Comparison of ENCODE assay signal across 11 cellular contexts in the genomic region with DNA sequence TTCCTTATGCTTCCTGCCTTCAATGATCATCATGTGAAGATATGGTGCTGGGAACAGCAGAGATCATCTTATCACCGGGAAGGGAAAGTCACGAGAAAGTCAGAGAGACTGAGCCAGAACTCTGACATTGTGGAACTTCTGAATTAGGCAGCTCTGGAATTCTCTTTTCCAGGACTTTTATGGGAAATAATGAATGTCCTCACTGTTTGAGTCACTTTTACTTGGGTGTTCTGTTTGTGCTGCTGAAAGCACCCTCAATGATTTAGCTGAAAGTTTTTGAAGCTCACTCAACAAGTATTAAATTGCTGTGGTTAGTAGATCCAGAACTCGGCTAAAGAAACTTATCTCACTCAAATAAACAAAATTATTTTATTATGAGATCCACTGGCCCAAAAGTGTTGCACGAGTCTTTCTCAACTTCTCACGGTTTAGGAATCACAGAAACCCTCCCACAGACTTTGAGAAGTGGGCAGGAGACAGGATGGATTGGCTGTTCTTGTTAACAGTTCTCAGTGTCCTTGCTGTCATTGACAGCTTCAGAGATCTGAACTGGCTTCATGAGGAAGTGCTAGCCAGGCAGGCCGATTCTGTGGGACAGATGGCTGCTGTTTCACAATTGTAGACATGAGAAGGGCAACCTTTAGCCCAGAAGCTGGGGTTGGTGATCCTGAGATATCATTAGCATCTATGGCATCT. TPM values are rescaled to one million over a fixed set of nuclear protein-coding genes. Genes with fewer than 3 reads are reported as not detected.
DNase-seq lines count a peak whose midpoint lies in the region; ATAC-seq and TF ChIP-seq lines count a peak whose summit lies in the region.
"Had no signal": no experiment of that assay in that cellular context is flagged by ENCODE, and none has a peak within 500 bp of the region (broad histone marks: within the 10 kb centered on the region; RNA-seq: fewer than 3 reads in every experiment).

No MANE protein-coding gene starts in this region.

- TF ChIP-seq CTCF in PC-9 (conservative IDR thresholded peaks at IDR 0.05) (no peak), fibroblast of villous mesenchyme (IDR thresholded peaks at IDR 0.05; ENCODE audit: insufficient read depth, low read depth, low read length) (no peak), psoas muscle (IDR thresholded peaks at IDR 0.05) (no peak)

- in situ Hi-C loops in ACHN (cut with HindIII; ENCODE audit: low pct_ligation_motif_present, low pct_unique_long_range_greater_than_20kb, low sequenced_read_pairs): no loop called here

- H3K27ac ChIP-seq in PC-9: no peak overlapping the region
- H3K27ac ChIP-seq in psoas muscle: peak overlapping the region; percentile 77
- no peak overlapping the region for H3K27ac ChIP-seq in effector memory CD4-positive, alpha-beta T cell (ENCODE audit: insufficient read depth, low read length, poor library complexity, severe bottlenecking)

- H3F3A ChIP-seq in PC-9 (ENCODE audit: insufficient read depth, low read depth): no peaks in the 10 kb centered on the region; the same call in 1 of the 2 replicates

- no peaks in the 10 kb centered on the region for H4K20me1 ChIP-seq in PC-9 (ENCODE audit: insufficient read depth)

- H3K9me2 ChIP-seq in PC-9 (ENCODE audit: insufficient read depth): no peaks in the 10 kb centered on the region

- peak overlapping the region; percentile 61 for H2AFZ ChIP-seq in PC-9

- H3K4me3 ChIP-seq in PC-9 (no peak overlapping the region), fibroblast of villous mesenchyme (ENCODE audit: low read depth, low read length) (no peak overlapping the region), psoas muscle (peak overlapping the region; percentile 10)
- no peak overlapping the region for H3K4me3 ChIP-seq in effector memory CD4-positive, alpha-beta T cell (ENCODE audit: insufficient read depth, low read depth, low read length, poor library complexity, severe bottlenecking)

- DNase-seq in EH (ENCODE audit: low read depth) (peak; percentile 96), PC-9 (no peak), fibroblast of villous mesenchyme (ENCODE audit: low read depth) (peak; percentile 94), psoas muscle (peak; percentile 61 to 75), ACHN (no peak), NCI-H1048 (lab: John Stamatoyannopoulos, UW) (no peak)
- DNase-seq in effector memory CD4-positive, alpha-beta T cell: no peak
- DNase-seq: NCI-H2227 treated with DMSO at 0.1 percent for 48 hours; stimulated activated CD4-positive, alpha-beta T cell treated with anti-CD3 and anti-CD28 coated beads, Interleukin-15, amount 100 ng/mL, for 24 hours had no signal

- H3K4me1 ChIP-seq in PC-9 (replicated peaks; ENCODE audit: insufficient read depth): peaks cover 9% of the 10 kb centered on the region; the same call in 1 of the 2 replicates
- H3K4me1 ChIP-seq in psoas muscle: peaks cover 31% of the 10 kb centered on the region
- H3K4me1 ChIP-seq in effector memory CD4-positive, alpha-beta T cell (ENCODE audit: control insufficient read depth, insufficient read depth, low read length, poor library complexity, severe bottlenecking): no peaks in the 10 kb centered on the region

- ATAC-seq in psoas muscle (peak; percentile 89 to 94 (median 90)), HG03045 (IDR thresholded peaks at IDR 0.05; ENCODE audit: unreplicated experiment) (no peak)

- H3K27me3 ChIP-seq in PC-9 (ENCODE audit: insufficient read depth, low read depth) (no peaks in the 10 kb centered on the region), psoas muscle (ENCODE audit: insufficient read depth in 3 of 3, low read length in 2 of 3) (no peaks in the 10 kb centered on the region)
- no peaks in the 10 kb centered on the region for H3K27me3 ChIP-seq in effector memory CD4-positive, alpha-beta T cell (replicated peaks; ENCODE audit: control insufficient read depth, insufficient read depth, low read length, poor library complexity, severe bottlenecking)

- H3K36me3 ChIP-seq in PC-9 (ENCODE audit: low read depth) (no peaks in the 10 kb centered on the region), psoas muscle (ENCODE audit: insufficient read depth in 1 of 2, low read depth in 1 of 2) (no peaks in the 10 kb centered on the region)
- H3K36me3 ChIP-seq in effector memory CD4-positive, alpha-beta T cell (ENCODE audit: control insufficient read depth, insufficient read depth, low read length): no peaks in the 10 kb centered on the region

- intact Hi-C loops in PC-9 (cut with micrococcal nuclease; ENCODE audit: unreplicated experiment) (no loop called here), psoas muscle (cut with DNase I) (no loop called here)

- no peaks in the 10 kb centered on the region for H3K9me3 ChIP-seq in PC-9 (ENCODE audit: insufficient read depth, low read depth)
- H3K9me3 ChIP-seq in psoas muscle: no peaks in the 10 kb centered on the region
- no peaks in the 10 kb centered on the region for H3K9me3 ChIP-seq in effector memory CD4-positive, alpha-beta T cell (ENCODE audit: control insufficient read depth, low read length)

- H3K79me2 ChIP-seq in PC-9 (ENCODE audit: low read depth): no peaks in the 10 kb centered on the region

- POLR2A ChIA-PET in PC-9 (lab: Charles Lee; ENCODE audit: unreplicated experiment): interaction anchor here (0.7 kb wide), 1 partner anchor 108 kb away, joined by 3 read pairs; no protein-coding TSS in a partner anchor

- peak overlapping the region; percentile 26 for H3K4me2 ChIP-seq in PC-9

- 17 to 23% (median 21%) methylated on average over 6 of the region's 6 CpGs for WGBS in psoas muscle, 3 donors

- CTCF ChIA-PET in PC-9 (lab: Charles Lee): no interaction called here

- no TSS peak for BruUV-seq in PC-9 (replicated peaks; lab: Mats Ljungman, UMichigan)

RNA-seq across cellular contexts. Expression of gene ATRAID, which starts 26.4 kb away (rescaled TPM):
- total RNA-seq in PC-9 (2021) (92.8 and 126 TPM in 2 replicates), fibroblast of villous mesenchyme (159 and 166 TPM in 2 replicates), psoas muscle (100 to 1,000 TPM in 2 of 4 donors, 10 to 100 TPM in 2; 87.1 to 113 (median 98.2) TPM)
- polyA plus RNA-seq in psoas muscle: 100 to 1,000 TPM in 2 of 3 donors, 10 to 100 TPM in 1; 89.3 to 188 (median 136) TPM

RNA-seq across cellular contexts. Expression of gene SLC5A6, which starts 26.6 kb away (rescaled TPM):
- total RNA-seq in PC-9 (2021) (49.0 and 70.0 TPM in 2 replicates), fibroblast of villous mesenchyme (20.9 and 25.9 TPM in 2 replicates), psoas muscle (10 to 100 TPM; 16.8 to 64.2 (median 21.1) TPM)
- polyA plus RNA-seq in psoas muscle: 10 to 100 TPM; 21.1 to 47.0 (median 24.9) TPM

RNA-seq across cellular contexts. Expression of gene CAD, which starts 31.7 kb away (rescaled TPM):
- total RNA-seq in PC-9 (2021): 41.5 and 70.8 TPM in 2 replicates
- total RNA-seq in fibroblast of villous mesenchyme: 32.4 and 43.8 TPM in 2 replicates
- 1 to 10 TPM; 7.8 to 8.6 (median 8.2) TPM for total RNA-seq in psoas muscle
- 10 to 100 TPM in 1 of 3 donors, 1 to 10 TPM in 2; 5.9 to 13.6 (median 7.3) TPM for polyA plus RNA-seq in psoas muscle

RNA-seq across cellular contexts. Expression of gene TCF23, which starts 36.7 kb away (rescaled TPM):
- total RNA-seq in PC-9 (2021): not detected in 2 replicates
- not detected in 2 replicates for total RNA-seq in fibroblast of villous mesenchyme
- under 1 TPM in 2 of 4 donors, not detected in 2; 0.20 to 0.63 TPM for total RNA-seq in psoas muscle
- under 1 TPM in 2 of 3 donors, not detected in 1; 0.05 to 0.06 TPM for polyA plus RNA-seq in psoas muscle
- total RNA-seq: G401 had no signal

RNA-seq across cellular contexts. Expression of gene PRR30, which starts 46.3 kb away (rescaled TPM):
- total RNA-seq in PC-9 (2021) (not detected in 2 replicates), fibroblast of villous mesenchyme (not detected in 2 replicates), psoas muscle (not detected)
- polyA plus RNA-seq in psoas muscle: not detected
- total RNA-seq: G401 had no signal

Comparison
In these comparisons a context has a peak if more than half of its experiments do, and no peak if none do; other contexts are left out.
1. DNase-seq: peak in EH (single experiment), fibroblast of villous mesenchyme (single experiment) and psoas muscle (2 of 2); none in PC-9 (0 of 2), ACHN (single experiment), NCI-H1048 (single experiment) and effector memory CD4-positive, alpha-beta T cell (0 of 3).